1 cellular context compared by ENCODE assay signal in genomic region chrX:112536544-112536943, GRCh38.
A peak's percentile ranks its signal among the peaks of the same experiment; 100 is the strongest.
TF ChIP-seq lines count a peak whose summit lies in the region.

No MANE protein-coding gene starts in this region.

TF ChIP-seq in H1, 55 proteins besides CTCF, POLR2A, EP300 and RAD21:
- no peak for TF ChIP-seq GABPA (IDR thresholded peaks at IDR 0.05; ENCODE audit: borderline replicate concordance, insufficient read depth, low read length)
- TF ChIP-seq KDM5A (IDR thresholded peaks at IDR 0.05; ENCODE audit: low read length), result no peak
- TF ChIP-seq SP1 (IDR thresholded peaks at IDR 0.05; ENCODE audit: low read depth, low read length), result peak; percentile 64
- 0 out of 2 replicates have a peak, but pooled peaks have one; percentile 31 for TF ChIP-seq TCF12 (IDR thresholded peaks at IDR 0.05; ENCODE audit: low read depth, low read length)
- TF ChIP-seq CTBP2 (IDR thresholded peaks at IDR 0.05; ENCODE audit: borderline replicate concordance, insufficient read depth, insufficient read length, low read length), result peak; percentile 89
- TF ChIP-seq TEAD4 (IDR thresholded peaks at IDR 0.05; ENCODE audit: low read depth, low read length), result peak; percentile 99
- peak; percentile 28 for TF ChIP-seq ASH2L (IDR thresholded peaks at IDR 0.05; ENCODE audit: low read length)
- TF ChIP-seq BCL11A (IDR thresholded peaks at IDR 0.05; ENCODE audit: low read depth in 2 of 2, low read length in 2 of 2), result peak in 1 of 2 experiments; percentile 6
- peak; percentile 60 for TF ChIP-seq YY1 (IDR thresholded peaks at IDR 0.05; ENCODE audit: low read depth, low read length)
- 0 out of 2 replicates have a peak, but pooled peaks have one; percentile 15 for TF ChIP-seq CHD2 (IDR thresholded peaks at IDR 0.05; ENCODE audit: low read length)
